ENCODE assay signal across 9 cellular contexts in genomic region chr16:14007460-14007859, GRCh38.
DNase-seq lines count a peak whose midpoint lies in the region; ATAC-seq and TF ChIP-seq lines count a peak whose summit lies in the region.
"Had no signal": no experiment of that assay in that cellular context is flagged by ENCODE, and none has a peak within 500 bp of the region (broad histone marks: within the 10 kb centered on the region; RNA-seq: fewer than 3 reads in every experiment).

No MANE protein-coding gene starts in this region.

- POLR2A ChIA-PET in HEK293 (lab: Yijun Ruan, JAX) = no interaction called here

- CTCF ChIA-PET in HEK293 (lab: Yijun Ruan, JAX) = interaction anchor here (1.8 kb wide), 1 partner anchor 88 kb away, joined by 11 read pairs; the partner anchor contains the start of gene ERCC4

- no peak for TF ChIP-seq CTCF in GM06990 (IDR thresholded peaks at IDR 0.05; ENCODE audit: insufficient read depth, low read length, poor library complexity, severe bottlenecking)
- TF ChIP-seq CTCF in HEK293 (tag by site-specific recombination; IDR thresholded peaks at IDR 0.05) = no peak

- DNase-seq in GM06990 (ENCODE audit: extremely low read depth, insufficient read length) (peak; percentile 17), NCI-H748 (lab: John Stamatoyannopoulos, UW; ENCODE audit: unreplicated experiment) (peak; percentile 65), fibroblast of the conjunctiva (ENCODE audit: low read depth) (peak; percentile 89), G401 (ENCODE audit: low spot score) (no peak)
- no peak for DNase-seq in activated CD8-positive, alpha-beta memory T cell treated with anti-CD3 and anti-CD28 coated beads for 24 hours
- DNase-seq: activated CD4-positive, alpha-beta T cell treated with anti-CD3 and anti-CD28 coated beads, Interleukin-2, amount 50 U/mL, for 48 hours had no signal

- no peaks in the 10 kb centered on the region for H3K9me3 ChIP-seq in HEK293 (ENCODE audit: control insufficient read depth, insufficient read depth, low read depth, low read length)

- H3K4me3 ChIP-seq in GM06990 (replicated peaks; ENCODE audit: low read depth, low read length) (no peak overlapping the region), HEK293 (ENCODE audit: low read depth, low read length) (no peak overlapping the region)

- H3K27me3 ChIP-seq in GM06990 (replicated peaks; ENCODE audit: control insufficient read depth, insufficient read depth, low read length) = no peaks in the 10 kb centered on the region

- ATAC-seq in HG03159 (IDR thresholded peaks at IDR 0.05; ENCODE audit: unreplicated experiment) (no peak), GM19328 (IDR thresholded peaks at IDR 0.05; ENCODE audit: unreplicated experiment) (no peak)

- H3K36me3 ChIP-seq in GM06990 (ENCODE audit: control insufficient read depth, insufficient read depth, low read length) = no peaks in the 10 kb centered on the region
- H3K36me3 ChIP-seq in HEK293 (ENCODE audit: control insufficient read depth in 2 of 2, insufficient read depth in 1 of 2, low read length in 2 of 2) = no peaks in the 10 kb centered on the region

- H3K4me1 ChIP-seq in HEK293 (ENCODE audit: control insufficient read depth, insufficient read depth, low read length) = peaks cover 2% of the 10 kb centered on the region

- no peak overlapping the region for H3K27ac ChIP-seq in HEK293 (ENCODE audit: extremely low read depth, low read depth, low read length)

- in situ Hi-C loops in G401 (cut with HindIII; ENCODE audit: low sequenced_read_pairs) = no loop called here

TF ChIP-seq in HEK293, 187 proteins besides CTCF, POLR2A, EP300 and RAD21:
- TF ChIP-seq ZBTB20 (tag by site-specific recombination; IDR thresholded peaks at IDR 0.05) (no peak), ZNF580 (tag by site-specific recombination; IDR thresholded peaks at IDR 0.05) (0 out of 2 replicates have a peak, but pooled peaks have one; percentile 13), ZNF18 (tag by site-specific recombination; IDR thresholded peaks at IDR 0.05) (peak; percentile 92), ZNF843 (tag by site-specific recombination; IDR thresholded peaks at IDR 0.05) (peak; percentile 27; the same call in 1 of the 2 replicates), PRDM6 (tag by site-specific recombination; IDR thresholded peaks at IDR 0.05) (peak; percentile 64), PRDM4 (tag by site-specific recombination; IDR thresholded peaks at IDR 0.05) (peak; percentile 72; the same call in 1 of the 2 replicates), ZNF785 (tag by site-specific recombination; IDR thresholded peaks at IDR 0.05) (no peak), ZEB2 (tag by site-specific recombination; IDR thresholded peaks at IDR 0.05) (peak; percentile 38; the same call in 1 of the 2 replicates), ZNF514 (tag by site-specific recombination; IDR thresholded peaks at IDR 0.05) (no peak), SP7 (tag by site-specific recombination; IDR thresholded peaks at IDR 0.05) (no peak), GFI1B (tag by site-specific recombination; IDR thresholded peaks at IDR 0.05) (no peak), ZNF394 (tag by site-specific recombination; IDR thresholded peaks at IDR 0.05; ENCODE audit: borderline replicate concordance) (0 out of 2 replicates have a peak, but pooled peaks have one; percentile 26), FEZF1 (tag by site-specific recombination; IDR thresholded peaks at IDR 0.05) (peak; percentile 46; the same call in 1 of the 2 replicates), ZNF335 (tag by site-specific recombination; conservative IDR thresholded peaks at IDR 0.05) (0 out of 2 replicates have a peak, but pooled peaks have one; percentile 11), ZNF76 (tag by site-specific recombination; IDR thresholded peaks at IDR 0.05; ENCODE audit: borderline replicate concordance, low read depth) (no peak), ZNF341 (tag by site-specific recombination; IDR thresholded peaks at IDR 0.05; ENCODE audit: low read depth) (no peak), ZNF175 (tag by site-specific recombination; IDR thresholded peaks at IDR 0.05) (no peak), OSR2 (tag by site-specific recombination; IDR thresholded peaks at IDR 0.05) (peak; percentile 69), ZFP41 (tag by site-specific recombination; IDR thresholded peaks at IDR 0.05; ENCODE audit: borderline replicate concordance) (no peak), GLIS1 (tag by site-specific recombination; IDR thresholded peaks at IDR 0.05) (peak; percentile 36; the same call in 1 of the 2 replicates)
TF ChIP-seq in HEK293: peak in this region for 11.

Comparison
In these comparisons a context has a peak if more than half of its experiments do, and no peak if none do; other contexts are left out.
1. DNase-seq: peak in GM06990 (single experiment), NCI-H748 (single experiment) and fibroblast of the conjunctiva (single experiment); none in activated CD8-positive, alpha-beta memory T cell treated with anti-CD3 and anti-CD28 coated beads for 24 hours (single experiment) and G401 (single experiment).